8 cellular contexts compared by ENCODE assay signal in genomic region chr19:5718032-5718578, GRCh38. TPM values are rescaled to one million over a fixed set of nuclear protein-coding genes. Genes with fewer than 3 reads are reported as not detected.
DNase-seq lines count a peak whose midpoint lies in the region; ATAC-seq and TF ChIP-seq lines count a peak whose summit lies in the region.

No MANE protein-coding gene starts in this region.

- 8% methylated on average over 2 of the region's 14 CpGs; no CpG with 5 or more reads in 1 of the 2 experiments for WGBS in IMR-90 (ENCODE audit: extremely low coverage in 2 of 2, insufficient read length in 1 of 2), 2 experiments

- H3K27ac ChIP-seq in A673 (ENCODE audit: low read depth, low read length, poor library complexity, severe bottlenecking): peak overlapping the region; percentile 98
- peak overlapping the region; percentile 74 for H3K27ac ChIP-seq in IMR-90 (ENCODE audit: insufficient read depth, low read length)

- H3K36me3 ChIP-seq in A673 (ENCODE audit: insufficient read depth, low read length, poor library complexity, severe bottlenecking) (peaks cover 24% of the 10 kb centered on the region), IMR-90 (ENCODE audit: control insufficient read depth, insufficient read depth, low read length) (peaks cover 16% of the 10 kb centered on the region)

- in situ Hi-C loops in IMR-90 (cut with MboI; ENCODE audit: low sequenced_read_pairs): no loop called here

- H4K91ac ChIP-seq in IMR-90 (ENCODE audit: insufficient read depth, low read depth, low read length): peak overlapping the region; percentile 51

- no peak for TF ChIP-seq RAD21 in IMR-90 (IDR thresholded peaks at IDR 0.05; ENCODE audit: low read length)

- intact Hi-C loops in A673 (cut with micrococcal nuclease; ENCODE audit: unreplicated experiment): no loop called here
- intact Hi-C loops in IMR-90 (cut with micrococcal nuclease): no loop called here

- peak overlapping the region; percentile 79 for H2BK5ac ChIP-seq in IMR-90 (ENCODE audit: low read depth, low read length, poor library complexity, severe bottlenecking)

- H3K4me1 Mint-ChIP-seq in memory B cell: peaks cover 14% of the 10 kb centered on the region

- H2AFZ ChIP-seq in IMR-90 (replicated peaks; ENCODE audit: low read length, poor library complexity): peak overlapping the region; percentile 16

- no peak overlapping the region for H2BK15ac ChIP-seq in IMR-90 (ENCODE audit: low read depth, low read length)

- H2BK120ac ChIP-seq in IMR-90 (ENCODE audit: low read depth, low read length): peak overlapping the region; percentile 81

- peak overlapping the region; percentile 70 for H2AK9ac ChIP-seq in IMR-90 (replicated peaks; ENCODE audit: low read depth, low read length, poor library complexity)

- H3K36me3 Mint-ChIP-seq in activated naive CD4-positive, alpha-beta T cell treated with anti-CD3 and anti-CD28 coated beads, Interleukin-2, amount 50 U/mL, for 72 hours: peaks cover 19 to 32% of the 10 kb centered on the region in 2 donors
- H3K36me3 Mint-ChIP-seq in memory B cell: peaks cover 13% of the 10 kb centered on the region

- H3K27ac Mint-ChIP-seq in activated naive CD4-positive, alpha-beta T cell treated with anti-CD3 and anti-CD28 coated beads, Interleukin-2, amount 50 U/mL, for 72 hours: peak overlapping the region; percentile 99 to 100
- peak overlapping the region; percentile 69 for H3K27ac Mint-ChIP-seq in memory B cell

- TF ChIP-seq CTCF in A673 (conservative IDR thresholded peaks at IDR 0.05; ENCODE audit: low read depth, low read length) (no peak), IMR-90 (conservative IDR thresholded peaks at IDR 0.05; ENCODE audit: low read depth, low read length) (no peak), omental fat pad (IDR thresholded peaks at IDR 0.05) (no peak)

- ATAC-seq in IMR-90 (ENCODE audit: low read depth) (no peak), memory B cell (ENCODE audit: low read depth) (no peak), HG03196 (IDR thresholded peaks at IDR 0.05; ENCODE audit: unreplicated experiment) (no peak), omental fat pad (ENCODE audit: low FRiP score) (no peak), GM18909 (IDR thresholded peaks at IDR 0.05; ENCODE audit: poor library complexity, unreplicated experiment) (no peak), HG03378 (IDR thresholded peaks at IDR 0.05; ENCODE audit: unreplicated experiment) (no peak)
- peak in 1 of 2 donors; percentile 4 for ATAC-seq in activated naive CD4-positive, alpha-beta T cell treated with anti-CD3 and anti-CD28 coated beads, Interleukin-2, amount 50 U/mL, for 72 hours

- peak overlapping the region; percentile 61 for H2AK5ac ChIP-seq in IMR-90 (ENCODE audit: low read depth, low read length)

- peak overlapping the region; percentile 14 for H3K4me3 Mint-ChIP-seq in memory B cell

- H3K27me3 ChIP-seq in A673 (replicated peaks; ENCODE audit: insufficient read depth, low read depth, low read length, poor library complexity) (no peaks in the 10 kb centered on the region), IMR-90 (ENCODE audit: control insufficient read depth, insufficient read depth, low read length) (no peaks in the 10 kb centered on the region)

- H3K18ac ChIP-seq in IMR-90 (ENCODE audit: low read depth, low read length): peak overlapping the region; percentile 1; the same call in 1 of the 2 replicates

- no peak overlapping the region; the same call in 1 of the 2 replicates for H4K5ac ChIP-seq in IMR-90 (ENCODE audit: low read depth, low read length)

- H3K4me1 ChIP-seq in A673 (ENCODE audit: insufficient read depth, low read length, poor library complexity, severe bottlenecking) (peaks cover 16% of the 10 kb centered on the region), IMR-90 (ENCODE audit: control insufficient read depth, insufficient read depth, low read length) (peaks cover 4% of the 10 kb centered on the region)

- peak overlapping the region; percentile 83 for H3K14ac ChIP-seq in IMR-90 (replicated peaks; ENCODE audit: low read depth, low read length)

- BruUV-seq in A673 (replicated peaks; lab: Mats Ljungman, UMichigan) (no TSS peak), IMR-90 (replicated peaks; lab: Mats Ljungman, UMichigan) (no TSS peak)

- H3K4me2 ChIP-seq in IMR-90 (ENCODE audit: low read depth, low read length): peak overlapping the region; percentile 94

- H3K9ac ChIP-seq in IMR-90 (ENCODE audit: low read depth, low read length): peak overlapping the region; percentile 89

- 0 out of 2 replicates have a peak overlapping the region, but pooled peaks have one; percentile 51 for H2BK20ac ChIP-seq in IMR-90 (ENCODE audit: low read depth, low read length)

- POLR2A ChIA-PET in A673 (lab: Charles Lee; ENCODE audit: low non-redundant PET): interaction anchor here (0.6 to 1.2 kb wide), 5 partner anchors 20 to 186 kb away, joined by 3 to 16 read pairs (median 4); partner anchors contain the start of gene RPL36
- POLR2A ChIA-PET in IMR-90 (lab: Charles Lee; ENCODE audit: unreplicated experiment): interaction anchor here (0.7 kb wide), 1 partner anchor 98 kb away, joined by 3 read pairs; no protein-coding TSS in a partner anchor

- no peak for TF ChIP-seq POLR2A in IMR-90 (IDR thresholded peaks at IDR 0.05; ENCODE audit: low read depth, low read length)

- dilution Hi-C loops in IMR-90 (cut with HindIII; ENCODE audit: low sequenced_read_pairs, unreplicated experiment): no loop called here

- H3K27me3 Mint-ChIP-seq in memory B cell: no peaks in the 10 kb centered on the region

- H3K9me1 ChIP-seq in IMR-90 (ENCODE audit: insufficient read depth, low read length): peaks cover 9% of the 10 kb centered on the region

- DNase-seq in A673 (ENCODE audit: low spot score): no peak
- peak; percentile 72 for DNase-seq in IMR-90
- peak in 1 of 2 donors; percentile 38 for DNase-seq in activated naive CD4-positive, alpha-beta T cell treated with anti-CD3 and anti-CD28 coated beads, Interleukin-2, amount 50 U/mL, for 72 hours (ENCODE audit: low spot score in 2 of 2)
- DNase-seq in memory B cell (ENCODE audit: low spot score in 2 of 2): no peak
- no peak for DNase-seq in omental fat pad (ENCODE audit: low spot score)

- H3K79me1 ChIP-seq in IMR-90 (ENCODE audit: low read depth in 1 of 2, low read length in 2 of 2): peaks cover 8 to 39% of the 10 kb centered on the region in 2 experiments; a peak in 3 of 4 replicates

- H3K56ac ChIP-seq in IMR-90 (ENCODE audit: extremely low read depth, insufficient read depth, low read length): 0 out of 2 replicates have a peak overlapping the region, but pooled peaks have one; percentile 17

- H3K9me3 ChIP-seq in A673 (ENCODE audit: low read depth, low read length, poor library complexity, severe bottlenecking): no peaks in the 10 kb centered on the region
- H3K9me3 ChIP-seq in IMR-90 (ENCODE audit: control insufficient read depth, insufficient read depth, low read length): no peaks in the 10 kb centered on the region

- peaks cover 44% of the 10 kb centered on the region for H4K20me1 ChIP-seq in IMR-90 (ENCODE audit: insufficient read depth, low read length)

- H3K4me3 ChIP-seq in A673 (ENCODE audit: low read depth, low read length, poor library complexity, severe bottlenecking) (peak overlapping the region; percentile 93), IMR-90 (ENCODE audit: insufficient read depth, low read depth, low read length) (peak overlapping the region; percentile 49)

- peak overlapping the region in 1 of 2 experiments; percentile 73; a peak in 2 of 4 replicates for H4K8ac ChIP-seq in IMR-90 (ENCODE audit: low read depth in 2 of 2, low read length in 2 of 2)

- peak overlapping the region; percentile 94 for H3K23ac ChIP-seq in IMR-90 (ENCODE audit: low read depth, low read length)

- H3K4ac ChIP-seq in IMR-90 (ENCODE audit: low read depth, low read length): peak overlapping the region; percentile 93

- H3K9me3 Mint-ChIP-seq in activated naive CD4-positive, alpha-beta T cell treated with anti-CD3 and anti-CD28 coated beads, Interleukin-2, amount 50 U/mL, for 72 hours: no peaks in the 10 kb centered on the region
- H3K9me3 Mint-ChIP-seq in memory B cell: no peaks in the 10 kb centered on the region

- CTCF ChIA-PET in A673 (lab: Charles Lee) (interaction anchor here (0.8 to 1.3 kb wide), 2 partner anchors 27 to 29 kb away, joined by 3 to 4 read pairs; no protein-coding TSS in a partner anchor), IMR-90 (lab: Yijun Ruan, JAX) (interaction anchor here (1.2 kb wide), 1 partner anchor 32 kb away, joined by 4 read pairs; no protein-coding TSS in a partner anchor)

RNA-seq across cellular contexts. Expression of gene LONP1, which starts 1.8 kb away (rescaled TPM):
- total RNA-seq in A673 (2021): 152 and 160 TPM in 2 replicates
- 64.2 and 70.3 TPM in 2 replicates for total RNA-seq in IMR-90 (2012; rRNA removed)
- polyA plus RNA-seq in IMR-90 (2012; rRNA removed): 90.9 and 93.2 TPM in 2 replicates
- 75.7 and 144 TPM in 2 replicates for polyA plus RNA-seq in IMR-90 (2012; cell fraction: cytosol; rRNA removed)
- 158 and 371 TPM in 2 replicates for polyA plus RNA-seq in IMR-90 (2012; cell fraction: nucleus; rRNA removed; ENCODE audit: low replicate concordance)
- 100 to 1,000 TPM; 178 to 359 TPM for total RNA-seq in activated naive CD4-positive, alpha-beta T cell treated with anti-CD3 and anti-CD28 coated beads, Interleukin-2, amount 50 U/mL, for 72 hours
- total RNA-seq in omental fat pad: 10 to 100 TPM; 49.8 to 75.9 (median 54.0) TPM

RNA-seq across cellular contexts. Expression of gene CATSPERD, which starts 2.3 kb away (rescaled TPM):
- not detected in 2 replicates for total RNA-seq in A673 (2021)
- total RNA-seq in IMR-90 (2012; rRNA removed): not detected in 2 replicates
- not detected in 2 replicates for polyA plus RNA-seq in IMR-90 (2012; rRNA removed)
- not detected in 2 replicates for polyA plus RNA-seq in IMR-90 (2012; cell fraction: cytosol; rRNA removed)
- polyA plus RNA-seq in IMR-90 (2012; cell fraction: nucleus; rRNA removed; ENCODE audit: low replicate concordance): not detected in 2 replicates
- total RNA-seq in activated naive CD4-positive, alpha-beta T cell treated with anti-CD3 and anti-CD28 coated beads, Interleukin-2, amount 50 U/mL, for 72 hours: not detected
- not detected for total RNA-seq in omental fat pad

RNA-seq across cellular contexts. Expression of gene RPL36, which starts 28.0 kb away (rescaled TPM):
- total RNA-seq in A673 (2021): 984 and 992 TPM in 2 replicates
- 232 and 251 TPM in 2 replicates for total RNA-seq in IMR-90 (2012; rRNA removed)
- polyA plus RNA-seq in IMR-90 (2012; rRNA removed): 757 and 1,037 TPM in 2 replicates
- 423 and 828 TPM in 2 replicates for polyA plus RNA-seq in IMR-90 (2012; cell fraction: cytosol; rRNA removed)
- 216 and 218 TPM in 2 replicates for polyA plus RNA-seq in IMR-90 (2012; cell fraction: nucleus; rRNA removed; ENCODE audit: low replicate concordance)
- total RNA-seq in activated naive CD4-positive, alpha-beta T cell treated with anti-CD3 and anti-CD28 coated beads, Interleukin-2, amount 50 U/mL, for 72 hours: 1,000 to 10,000 TPM; 1,044 to 1,174 TPM
- total RNA-seq in omental fat pad: 100 to 1,000 TPM; 663 to 804 (median 703) TPM

RNA-seq across cellular contexts. Expression of gene HSD11B1L, which starts 37.3 kb away (rescaled TPM):
- total RNA-seq in A673 (2021) (5.7 and 8.2 TPM in 2 replicates), IMR-90 (2012; rRNA removed) (1.9 and 2.2 TPM in 2 replicates), omental fat pad (1 to 10 TPM; 4.3 to 9.5 (median 7.8) TPM)
- polyA plus RNA-seq in IMR-90 (2012; rRNA removed): 7.2 and 8.2 TPM in 2 replicates
- 9.8 and 14.6 TPM in 2 replicates for polyA plus RNA-seq in IMR-90 (2012; cell fraction: cytosol; rRNA removed)
- polyA plus RNA-seq in IMR-90 (2012; cell fraction: nucleus; rRNA removed; ENCODE audit: low replicate concordance): 10.8 and 19.3 TPM in 2 replicates
- total RNA-seq in activated naive CD4-positive, alpha-beta T cell treated with anti-CD3 and anti-CD28 coated beads, Interleukin-2, amount 50 U/mL, for 72 hours: 1 to 10 TPM; 3.2 to 5.2 TPM

RNA-seq across cellular contexts. Expression of gene MICOS13, which starts 37.8 kb away (rescaled TPM):
- total RNA-seq in A673 (2021): 36.3 and 43.6 TPM in 2 replicates
- 14.5 and 15.8 TPM in 2 replicates for total RNA-seq in IMR-90 (2012; rRNA removed)
- polyA plus RNA-seq in IMR-90 (2012; rRNA removed): 48.9 and 80.2 TPM in 2 replicates
- polyA plus RNA-seq in IMR-90 (2012; cell fraction: cytosol; rRNA removed): 91.5 and 98.4 TPM in 2 replicates
- 22.5 and 47.5 TPM in 2 replicates for polyA plus RNA-seq in IMR-90 (2012; cell fraction: nucleus; rRNA removed; ENCODE audit: low replicate concordance)
- 10 to 100 TPM; 32.0 to 47.2 TPM for total RNA-seq in activated naive CD4-positive, alpha-beta T cell treated with anti-CD3 and anti-CD28 coated beads, Interleukin-2, amount 50 U/mL, for 72 hours
- 10 to 100 TPM; 24.4 to 54.6 (median 40.5) TPM for total RNA-seq in omental fat pad
